In genomic region chr1:226569879-226570547, GRCh38 we compare ENCODE assay signal across 9 cellular contexts. TPM values are rescaled to one million over a fixed set of nuclear protein-coding genes. Genes with fewer than 3 reads are reported as not detected.
DNase-seq lines count a peak whose midpoint lies in the region; ATAC-seq and TF ChIP-seq lines count a peak whose summit lies in the region.
"Had no signal": no experiment of that assay in that cellular context is flagged by ENCODE, and none has a peak within 500 bp of the region (broad histone marks: within the 10 kb centered on the region; RNA-seq: fewer than 3 reads in every experiment).

No MANE protein-coding gene starts in this region.

- H2AFZ ChIP-seq in smooth muscle cell (ENCODE audit: low read depth): no peak overlapping the region

- H3K4me3 Mint-ChIP-seq in brain: no peak overlapping the region
- H3K4me3 Mint-ChIP-seq: T-helper 1 cell treated with Interleukin-12 subunit alpha and Interleukin-12 subunit beta and Interleukin-4 antibody, amounts not matched to agents 30 μg/mL and 1 μg/mL, for 36 hours had no signal

- peaks cover 0 to 1% (median 0%) of the 10 kb centered on the region in 5 experiments for H3K9me3 Mint-ChIP-seq in brain
- H3K9me3 Mint-ChIP-seq: T-helper 1 cell treated with Interleukin-12 subunit alpha and Interleukin-12 subunit beta and Interleukin-4 antibody, amounts not matched to agents 30 μg/mL and 1 μg/mL, for 36 hours had no signal

- no peaks in the 10 kb centered on the region for H3K79me2 ChIP-seq in smooth muscle cell (ENCODE audit: low read depth)

- H3K27ac ChIP-seq in smooth muscle cell (ENCODE audit: low read depth): no peak overlapping the region

- no peak overlapping the region for H3K9ac ChIP-seq in smooth muscle cell (ENCODE audit: low read depth)

- H3F3A ChIP-seq in smooth muscle cell (ENCODE audit: low read depth): no peaks in the 10 kb centered on the region

- peaks cover 6% of the 10 kb centered on the region for H3K27me3 Mint-ChIP-seq in brain

- H3K4me3 ChIP-seq in smooth muscle cell: no peak overlapping the region

- 53% methylated on average over 4 of the region's 4 CpGs for WGBS in smooth muscle cell (ENCODE audit: low lambda C conversion rate)

- H4K20me1 ChIP-seq in smooth muscle cell (ENCODE audit: low read depth): no peaks in the 10 kb centered on the region

- peaks cover 57% of the 10 kb centered on the region for H3K4me1 Mint-ChIP-seq in brain

- H3K27me3 ChIP-seq in smooth muscle cell (ENCODE audit: low read depth): peaks cover 20% of the 10 kb centered on the region

- H3K9me3 ChIP-seq in smooth muscle cell (replicated peaks; ENCODE audit: low read depth): no peaks in the 10 kb centered on the region

- DNase-seq in NCI-H748 (lab: John Stamatoyannopoulos, UW; ENCODE audit: unreplicated experiment): peak; percentile 33
- no peak for DNase-seq in NCI-H748 treated with DMSO at 0.1 percent for 48 hours (lab: John Stamatoyannopoulos, UW)
- DNase-seq in LHCN-M2 (ENCODE audit: low read depth): peak; percentile 37
- DNase-seq in smooth muscle cell (lab: John Stamatoyannopoulos, UW; ENCODE audit: unreplicated experiment): no peak
- DNase-seq in SHP77 treated with DMSO at 0.1 percent for 48 hours (lab: John Stamatoyannopoulos, UW): no peak
- no peak for DNase-seq in NCI-H187 treated with DMSO at 0.1 percent for 48 hours (lab: John Stamatoyannopoulos, UW)

- H3K4me1 ChIP-seq in smooth muscle cell (ENCODE audit: low read depth): no peaks in the 10 kb centered on the region

- peak overlapping the region in 4 of 5 experiments; percentile 2 to 79 (median 44) for H3K27ac Mint-ChIP-seq in brain
- H3K27ac Mint-ChIP-seq: T-helper 1 cell treated with Interleukin-12 subunit alpha and Interleukin-12 subunit beta and Interleukin-4 antibody, amounts not matched to agents 30 μg/mL and 1 μg/mL, for 36 hours had no signal

- TF ChIP-seq CTCF in brain (conservative IDR thresholded peaks at IDR 0.05): peak; percentile 18 to 30
- TF ChIP-seq CTCF in smooth muscle cell (IDR thresholded peaks at IDR 0.05; ENCODE audit: borderline replicate concordance, insufficient read depth, poor library complexity, severe bottlenecking): peak; percentile 24

- no peak overlapping the region for H3K4me2 ChIP-seq in smooth muscle cell

- H3K36me3 ChIP-seq in smooth muscle cell (ENCODE audit: low read depth): no peaks in the 10 kb centered on the region

- H3K36me3 Mint-ChIP-seq in brain: no peaks in the 10 kb centered on the region

- no peak for ATAC-seq in HG02610 (IDR thresholded peaks at IDR 0.05; ENCODE audit: unreplicated experiment)

RNA-seq across cellular contexts. Expression of gene STUM, which starts 21.4 kb away (rescaled TPM):
- total RNA-seq in LHCN-M2 (2014; rRNA removed) (not detected in 2 replicates), smooth muscle cell (0.04 TPM in 1 of 2 replicates, not detected in the other)
- not detected for polyA plus RNA-seq in LHCN-M2 (2012)
- polyA plus RNA-seq in brain (ENCODE audit: insufficient read depth, low read depth, low replicate concordance) (8.0 TPM), smooth muscle cell (not detected in 2 replicates)

Comparison
In these comparisons a context has a peak if more than half of its experiments do, and no peak if none do; other contexts are left out.
1. DNase-seq: peak in NCI-H748 (single experiment) and LHCN-M2 (single experiment); none in NCI-H748 treated with DMSO at 0.1 percent for 48 hours (single experiment), smooth muscle cell (single experiment), SHP77 treated with DMSO at 0.1 percent for 48 hours (single experiment) and NCI-H187 treated with DMSO at 0.1 percent for 48 hours (single experiment).